ENCODE assay signal across 8 cellular contexts in genomic region chr10:110273474-110273873, GRCh38. TPM values are rescaled to one million over a fixed set of nuclear protein-coding genes. Genes with fewer than 3 reads are reported as not detected.
DNase-seq lines count a peak whose midpoint lies in the region; ATAC-seq, FAIRE-seq and TF ChIP-seq lines count a peak whose summit lies in the region.

No MANE protein-coding gene starts in this region.

- H3K4me3 ChIP-seq in NB4 (ENCODE audit: low read depth, low read length) (no peak overlapping the region), K562 (no peak overlapping the region), lung (no peak overlapping the region), testis (no peak overlapping the region)

- FAIRE-seq in K562 (lab: Jason Lieb, UNC): no peak

- no peak for TF ChIP-seq EP300 in K562 (IDR thresholded peaks at IDR 0.05; ENCODE audit: low read length)

- no peak overlapping the region for H3K4me3 Mint-ChIP-seq in glutamatergic neuron (ENCODE audit: unreplicated experiment)

- peaks cover 0 to 11% of the 10 kb centered on the region in 2 experiments; a peak in 3 of 5 replicates for H3K4me1 ChIP-seq in K562 (replicated peaks in 1 of 2; ENCODE audit: control insufficient read depth in 2 of 2, insufficient read depth in 2 of 2, low read length in 2 of 2)
- H3K4me1 ChIP-seq in lung (ENCODE audit: control insufficient read depth in 2 of 2, insufficient read depth in 2 of 2, low read length in 2 of 2): peaks cover 0 to 39% of the 10 kb centered on the region in 2 donors
- peaks cover 38% of the 10 kb centered on the region for H3K4me1 ChIP-seq in testis

- H2AFZ ChIP-seq in K562 (ENCODE audit: low read depth, low read length): no peak overlapping the region

- CTCF ChIA-PET in K562 (lab: Yijun Ruan, JAX; ENCODE audit: low intra/inter-chr PET ratio): interaction anchor here (1.0 kb wide), 1 partner anchor 135 kb away, joined by 3 read pairs; no protein-coding TSS in a partner anchor

- intact Hi-C loops in K562 (cut with micrococcal nuclease): no loop called here
- intact Hi-C loops in testis (cut with DNase I; ENCODE audit: low total_unique reads): loop anchor here (10.0 kb wide), 1 partner anchor 49 kb away; no protein-coding TSS in a partner anchor

- no peaks in the 10 kb centered on the region for H3K9me3 Mint-ChIP-seq in glutamatergic neuron (ENCODE audit: unreplicated experiment)

- POLR2A ChIA-PET in K562 (lab: Yijun Ruan, JAX): interaction anchor here (1.2 kb wide), 1 partner anchor 10 kb away, joined by 3 read pairs; no protein-coding TSS in a partner anchor

- H3K9ac ChIP-seq in K562 (ENCODE audit: insufficient read depth in 1 of 2, low read depth in 2 of 2, low read length in 2 of 2): no peak overlapping the region

- no peaks in the 10 kb centered on the region for H3K27me3 Mint-ChIP-seq in glutamatergic neuron (ENCODE audit: unreplicated experiment)

- in situ Hi-C loops in K562 (cut with MboI): no loop called here

- no peaks in the 10 kb centered on the region for H3K9me3 ChIP-seq in K562 (replicated peaks; ENCODE audit: control insufficient read depth, insufficient read depth, low read depth, low read length)
- H3K9me3 ChIP-seq in lung (ENCODE audit: control insufficient read depth in 2 of 2, insufficient read depth in 1 of 2, low read length in 1 of 2): no peaks in the 10 kb centered on the region
- no peaks in the 10 kb centered on the region for H3K9me3 ChIP-seq in testis

- H3K27ac ChIP-seq in K562 (ENCODE audit: extremely low read depth, low read depth, low read length) (no peak overlapping the region), lung (ENCODE audit: low read depth in 1 of 2, low read length in 1 of 2) (peak overlapping the region in 1 of 2 donors; percentile 78), testis (peak overlapping the region; percentile 3 to 68)

- no peaks in the 10 kb centered on the region; the same call in 2 of the 3 replicates for H3K36me3 ChIP-seq in K562 (ENCODE audit: control insufficient read depth, insufficient read depth, low read length)
- no peaks in the 10 kb centered on the region for H3K36me3 ChIP-seq in lung (ENCODE audit: control insufficient read depth in 2 of 2, insufficient read depth in 2 of 2, low read length in 2 of 2)
- no peaks in the 10 kb centered on the region for H3K36me3 ChIP-seq in testis (ENCODE audit: low read depth, missing control alignments)

- H3K4me1 Mint-ChIP-seq in glutamatergic neuron (ENCODE audit: low read depth, unreplicated experiment): peaks cover 45% of the 10 kb centered on the region

- H3K9me1 ChIP-seq in K562 (ENCODE audit: control insufficient read depth, insufficient read depth, low read length): no peaks in the 10 kb centered on the region

- no peak for TF ChIP-seq CTCF in NB4 (IDR thresholded peaks at IDR 0.05; ENCODE audit: low read depth, low read length)
- no peak for TF ChIP-seq CTCF in K562 (IDR thresholded peaks at IDR 0.05 in 2 of 3, conservative IDR thresholded peaks at IDR 0.05 in 1 of 3; ENCODE audit: insufficient read depth in 2 of 3, low read depth in 1 of 3, low read length in 3 of 3)
- TF ChIP-seq CTCF in lung (IDR thresholded peaks at IDR 0.05; ENCODE audit: control extremely low read depth, extremely low read depth): no peak
- TF ChIP-seq CTCF in testis (IDR thresholded peaks at IDR 0.05): no peak
- no peak for TF ChIP-seq CTCF in glutamatergic neuron (IDR thresholded peaks at IDR 0.05; ENCODE audit: partially characterized antibody, unreplicated experiment)

- no peak overlapping the region for H3K27ac Mint-ChIP-seq in glutamatergic neuron (ENCODE audit: unreplicated experiment)

- H4K20me1 ChIP-seq in K562 (replicated peaks; ENCODE audit: control insufficient read depth, insufficient read depth, low read length): 0 out of 2 replicates have a peak, but pooled peaks cover 3% of the 10 kb centered on the region

- no peaks in the 10 kb centered on the region for H3K27me3 ChIP-seq in K562 (ENCODE audit: control insufficient read depth in 2 of 2, insufficient read depth in 2 of 2, low read length in 2 of 2)
- no peaks in the 10 kb centered on the region for H3K27me3 ChIP-seq in lung (ENCODE audit: control insufficient read depth, insufficient read depth)
- H3K27me3 ChIP-seq in testis: no peaks in the 10 kb centered on the region

- peak; percentile 37 for ATAC-seq in GM18498 (IDR thresholded peaks at IDR 0.05; ENCODE audit: unreplicated experiment)
- ATAC-seq in K562: no peak
- ATAC-seq in lung (ENCODE audit: insufficient read depth, low FRiP score): no peak
- ATAC-seq in HG03039 (IDR thresholded peaks at IDR 0.05; ENCODE audit: unreplicated experiment): no peak
- ATAC-seq in HG03460 (IDR thresholded peaks at IDR 0.05; ENCODE audit: unreplicated experiment): no peak

- peaks cover 7% of the 10 kb centered on the region; the same call in 2 of the 3 replicates for H3K79me2 ChIP-seq in K562 (ENCODE audit: control insufficient read depth, insufficient read depth, low read length)

- H3K36me3 Mint-ChIP-seq in glutamatergic neuron (ENCODE audit: unreplicated experiment): no peaks in the 10 kb centered on the region

- 63% methylated on average over 4 of the region's 4 CpGs for WGBS in K562 (ENCODE audit: insufficient coverage, low coverage, missing lambda C conversion rate)
- 26 to 45% methylated on average over 4 of the region's 4 CpGs for WGBS in lung, 2 donors
- WGBS in testis, 2 donors: 64 to 65% methylated on average over 4 of the region's 4 CpGs

- BruUV-seq in K562 (replicated peaks; lab: Mats Ljungman, UMichigan): no TSS peak

- no peak overlapping the region for H3K4me2 ChIP-seq in K562 (ENCODE audit: insufficient read depth, low read length)

- TF ChIP-seq RAD21 in K562 (CRISPR knock-in tag; conservative IDR thresholded peaks at IDR 0.05 in 1 of 2, IDR thresholded peaks at IDR 0.05 in 1 of 2): no peak

- no peak for TF ChIP-seq POLR2A in NB4 (IDR thresholded peaks at IDR 0.05; ENCODE audit: extremely low read depth, insufficient read length)
- TF ChIP-seq POLR2A in K562 (conservative IDR thresholded peaks at IDR 0.05): no peak
- no peak for TF ChIP-seq POLR2A in testis (IDR thresholded peaks at IDR 0.05)

- peak; percentile 93 for DNase-seq in NB4 (ENCODE audit: low read depth)
- no peak for DNase-seq in K562 (ENCODE audit: extremely low read depth in 1 of 4, low spot score in 3 of 4)
- peak; percentile 71 for DNase-seq in lung (ENCODE audit: low spot score)
- peak; percentile 62 for DNase-seq in testis
- no peak for DNase-seq in glutamatergic neuron

TF ChIP-seq in K562, 482 proteins besides CTCF, POLR2A, EP300 and RAD21 (continues in another document):
- TF ChIP-seq BHLHE40 (IDR thresholded peaks at IDR 0.05; ENCODE audit: low read length) (peak; percentile 24; the same call in 1 of the 2 replicates), CEBPB (tag; IDR thresholded peaks at IDR 0.05) (peak; percentile 67)

RNA-seq across cellular contexts. Expression of gene SMNDC1, which starts 31.2 kb away (rescaled TPM):
- total RNA-seq in K562 (2011; cell fraction: chromatin; rRNA removed; ENCODE audit: low replicate concordance): 9.7 and 38.1 TPM in 2 replicates
- 5.0 and 6.8 TPM in 2 replicates for total RNA-seq in K562 (2011; cell fraction: nucleolus; rRNA removed)
- 15.5 and 22.4 TPM in 2 replicates for total RNA-seq in K562 (2011; cell fraction: nucleoplasm; rRNA removed)
- total RNA-seq in K562 (2014; rRNA removed): 3.6 and 6.8 TPM in 2 replicates
- total RNA-seq in K562 (2014; rRNA removed; fragmentation: Illumina TruSeq; extraction: Trizol): 12.3 and 13.9 TPM in 2 replicates
- 11.7 and 11.9 TPM in 2 replicates for total RNA-seq in K562 (2015; rRNA removed; fragmentation: Illumina TruSeq; extraction: Trizol)
- 28.1 and 35.8 TPM in 2 replicates for total RNA-seq in K562 (2021)
- 10.9 and 15.7 TPM in 2 replicates for polyA plus RNA-seq in K562 (2011; rRNA removed)
- 2.4 and 4.8 TPM in 2 replicates for polyA plus RNA-seq in K562 (2011; cell fraction: cytosol; rRNA removed)
- polyA plus RNA-seq in K562 (2011; cell fraction: nucleus; rRNA removed): 5.4 and 8.3 TPM in 2 replicates
- 15.3 and 17.9 TPM in 2 replicates for polyA plus RNA-seq in K562 (2012)
- 24.1 and 30.1 TPM in 2 replicates for polyA plus RNA-seq in K562 (2014; fragmentation: Illumina TruSeq; extraction: Trizol)
- polyA plus RNA-seq in K562 (2014; fragmentation: Nextera tagmentation; extraction: Ambion mirVana): 1 to 10 TPM; 9.2 to 9.9 TPM
- polyA plus RNA-seq in K562 (2014; rRNA removed): 17.4 and 19.5 TPM in 2 replicates
- polyA minus RNA-seq in K562 (2011; rRNA and poly(A)+ RNA removed): 11.9 and 19.0 TPM in 2 replicates
- 10.0 and 14.2 TPM in 2 replicates for polyA minus RNA-seq in K562 (2011; cell fraction: cytosol; rRNA and poly(A)+ RNA removed)
- polyA minus RNA-seq in K562 (2011; cell fraction: nucleus; rRNA and poly(A)+ RNA removed): 13.2 and 30.7 TPM in 2 replicates
- total RNA-seq in lung: 10 to 100 TPM; 24.4 to 29.2 TPM
- 10 to 100 TPM; 11.8 to 13.3 TPM for polyA plus RNA-seq in lung
- 10 to 100 TPM; 16.4 to 20.9 TPM for total RNA-seq in testis
- polyA plus RNA-seq in testis (ENCODE audit: insufficient read depth, low read depth, low replicate concordance): 33.2 TPM
- 37.1 TPM for total RNA-seq in glutamatergic neuron (ENCODE audit: unreplicated experiment)

Comparison
In these comparisons a context has a peak if more than half of its experiments do, and no peak if none do; other contexts are left out.
1. DNase-seq: peak in NB4 (single experiment), lung (single experiment) and testis (single experiment); none in K562 (0 of 4) and glutamatergic neuron (single experiment).